8 cellular contexts compared by ENCODE assay signal in genomic region chr19:58475714-58476497, GRCh38. TPM values are rescaled to one million over a fixed set of nuclear protein-coding genes. Genes with fewer than 3 reads are reported as not detected.
DNase-seq lines count a peak whose midpoint lies in the region; ATAC-seq and TF ChIP-seq lines count a peak whose summit lies in the region.

Gene ZNF446, plus strand, starts transcription at chr19:58476352. Its CDS starts 867 bp downstream, at chr19:58477219.

- peak; percentile 86 for ATAC-seq in HG02678 (IDR thresholded peaks at IDR 0.05; ENCODE audit: unreplicated experiment)
- ATAC-seq in activated naive CD8-positive, alpha-beta T cell treated with anti-CD3 and anti-CD28 coated beads, Interleukin-2, amount 10 ng/mL, durations not matched to agents 7 days and 5 days (ENCODE audit: low read depth), result peak; percentile 89
- peak; percentile 87 for ATAC-seq in thoracic aorta (ENCODE audit: insufficient number of reproducible peaks, low FRiP score, low read depth)

- DNase-seq in GM12864 (ENCODE audit: low read depth) (peak; percentile 93), NCI-H1105 treated with DMSO at 0.1 percent for 48 hours (lab: John Stamatoyannopoulos, UW) (peak; percentile 92), SKM-1 treated with dmso at 0.1 percent for 144 hours (lab: John Stamatoyannopoulos, UW; ENCODE audit: unreplicated experiment) (peak; percentile 77), head of caudate nucleus (peak; percentile 95 to 99 (median 98)), osteoblast (ENCODE audit: insufficient read length, low spot score, missing footprints) (peak; percentile 99), thoracic aorta (ENCODE audit: low spot score) (peak; percentile 97)
- peak; percentile 98 for DNase-seq in activated naive CD8-positive, alpha-beta T cell treated with anti-CD3 and anti-CD28 coated beads, Interleukin-2, amount 10 ng/mL, durations not matched to agents 7 days and 5 days

- intact Hi-C loops in head of caudate nucleus (cut with DNase I), result no loop called here

- no peaks in the 10 kb centered on the region for H3K36me3 Mint-ChIP-seq in activated naive CD8-positive, alpha-beta T cell treated with anti-CD3 and anti-CD28 coated beads, Interleukin-2, amount 10 ng/mL, durations not matched to agents 7 days and 5 days

- peaks cover 4% of the 10 kb centered on the region for H4K20me1 ChIP-seq in osteoblast (ENCODE audit: insufficient read depth, low read length)

- peak within 1 kb of the TSS; percentile 80 for H3K4me3 ChIP-seq in GM12864 (ENCODE audit: low read depth, low read length)
- H3K4me3 ChIP-seq in osteoblast (ENCODE audit: insufficient read depth, low read length), result peak within 1 kb of the TSS; percentile 80
- peak within 1 kb of the TSS; percentile 81 for H3K4me3 ChIP-seq in thoracic aorta

- POLR2A ChIA-PET in activated naive CD8-positive, alpha-beta T cell treated with anti-CD3 and anti-CD28 coated beads, Interleukin-2, amount 10 ng/mL, durations not matched to agents 7 days and 5 days (lab: Charles Lee), result interaction anchor here (1.0 to 2.4 kb wide), 12 partner anchors 9 to 149 kb away, joined by 3 to 11 read pairs (median 4); partner anchors contain the start of genes ZBTB45, ZNF324, ZNF497 and ZSCAN22

- H3K9me3 ChIP-seq in osteoblast (ENCODE audit: low read depth, low read length), result no peaks in the 10 kb centered on the region
- H3K9me3 ChIP-seq in thoracic aorta, result no peaks in the 10 kb centered on the region

- peak within 1 kb of the TSS; percentile 95 for H3K4me2 ChIP-seq in osteoblast (ENCODE audit: insufficient read depth, low read length)

- no peaks in the 10 kb centered on the region for H3K27me3 Mint-ChIP-seq in activated naive CD8-positive, alpha-beta T cell treated with anti-CD3 and anti-CD28 coated beads, Interleukin-2, amount 10 ng/mL, durations not matched to agents 7 days and 5 days

- H3K27me3 ChIP-seq in osteoblast (ENCODE audit: insufficient read depth, low read length) (no peaks in the 10 kb centered on the region), thoracic aorta (replicated peaks; ENCODE audit: insufficient read depth) (no peaks in the 10 kb centered on the region)

- H3K36me3 ChIP-seq in osteoblast (ENCODE audit: insufficient read depth, low read length) (peaks cover 15% of the 10 kb centered on the region), thoracic aorta (peaks cover 31% of the 10 kb centered on the region)

- H3K4me1 ChIP-seq in osteoblast (ENCODE audit: insufficient read depth, low read length), result peaks cover 18% of the 10 kb centered on the region
- H3K4me1 ChIP-seq in thoracic aorta (ENCODE audit: control insufficient read depth in 1 of 2, low read depth in 2 of 2), result peaks cover 2 to 21% of the 10 kb centered on the region in 2 donors

- peak; percentile 5 for TF ChIP-seq CTCF in GM12864 (IDR thresholded peaks at IDR 0.05; ENCODE audit: low read depth, low read length, missing control alignments)
- no peak for TF ChIP-seq CTCF in osteoblast (IDR thresholded peaks at IDR 0.05; ENCODE audit: extremely low read depth, low read depth, low read length)
- no peak for TF ChIP-seq CTCF in thoracic aorta (IDR thresholded peaks at IDR 0.05)

- H3K27ac Mint-ChIP-seq in activated naive CD8-positive, alpha-beta T cell treated with anti-CD3 and anti-CD28 coated beads, Interleukin-2, amount 10 ng/mL, durations not matched to agents 7 days and 5 days, result peak within 1 kb of the TSS; percentile 100

- peak within 1 kb of the TSS; percentile 97 for H3K4me3 Mint-ChIP-seq in activated naive CD8-positive, alpha-beta T cell treated with anti-CD3 and anti-CD28 coated beads, Interleukin-2, amount 10 ng/mL, durations not matched to agents 7 days and 5 days

- peaks cover 18% of the 10 kb centered on the region for H3K4me1 Mint-ChIP-seq in activated naive CD8-positive, alpha-beta T cell treated with anti-CD3 and anti-CD28 coated beads, Interleukin-2, amount 10 ng/mL, durations not matched to agents 7 days and 5 days

- H2AFZ ChIP-seq in osteoblast (ENCODE audit: low read length), result peak within 1 kb of the TSS; percentile 85

- H3K9me3 Mint-ChIP-seq in activated naive CD8-positive, alpha-beta T cell treated with anti-CD3 and anti-CD28 coated beads, Interleukin-2, amount 10 ng/mL, durations not matched to agents 7 days and 5 days, result no peaks in the 10 kb centered on the region

- peak within 1 kb of the TSS; percentile 96 for H3K27ac ChIP-seq in osteoblast (ENCODE audit: low read depth, low read length)
- peak within 1 kb of the TSS; percentile 92 to 96 for H3K27ac ChIP-seq in thoracic aorta

- no peaks in the 10 kb centered on the region for H3K79me2 ChIP-seq in osteoblast (ENCODE audit: insufficient read depth, low read length)

RNA-seq across cellular contexts. Expression of gene ZNF446, which starts in this region (rescaled TPM):
- total RNA-seq in activated naive CD8-positive, alpha-beta T cell treated with anti-CD3 and anti-CD28 coated beads, Interleukin-2, amount 10 ng/mL, durations not matched to agents 7 days and 5 days, result 10 to 100 TPM; 10.9 TPM
- total RNA-seq in osteoblast (14.1 and 18.1 TPM in 2 replicates), thoracic aorta (10 to 100 TPM; 17.8 to 23.7 TPM)

Comparison
In these comparisons a context has a peak if more than half of its experiments do, and no peak if none do; other contexts are left out.
1. Peak in every context shown above with its lines: DNase-seq, ATAC-seq, H3K4me3 ChIP-seq and H3K27ac ChIP-seq.